8 cellular contexts compared by ENCODE assay signal in the genomic region with DNA sequence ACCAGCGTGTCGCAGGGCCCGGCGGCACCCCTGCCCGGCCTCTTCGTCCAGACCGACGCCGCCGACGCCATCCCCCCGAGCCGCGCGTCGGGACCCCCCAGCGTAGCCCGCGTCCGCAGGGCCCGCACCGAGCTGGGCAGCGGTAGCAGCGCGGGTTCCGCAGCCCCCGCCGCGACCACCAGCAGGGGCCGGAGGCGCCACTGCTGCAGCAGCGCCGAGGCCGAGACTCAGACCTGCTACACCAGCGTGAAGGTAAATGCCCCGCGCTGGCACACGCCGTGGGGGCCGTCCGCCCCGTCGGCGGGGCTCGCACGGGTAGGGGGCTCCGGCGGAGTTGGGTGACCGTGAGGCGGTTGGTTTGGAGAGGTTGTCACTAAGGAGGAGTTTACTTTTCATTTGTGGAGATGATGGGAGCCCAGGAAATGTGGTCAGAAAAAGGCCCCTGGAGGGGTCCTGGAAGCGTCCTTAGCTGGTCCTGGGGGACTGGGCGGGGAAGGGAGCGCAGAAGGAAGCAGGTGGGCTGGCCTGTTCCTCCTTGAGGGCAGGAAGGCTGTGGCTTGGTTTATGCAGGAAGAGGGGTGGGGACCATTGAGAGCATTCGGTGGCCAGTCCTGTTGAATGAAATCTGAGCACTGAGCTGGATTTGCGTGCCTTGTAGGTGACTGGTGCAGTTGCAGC. TPM values are rescaled to one million over a fixed set of nuclear protein-coding genes. Genes with fewer than 3 reads are reported as not detected.
A peak's percentile ranks its signal among the peaks of the same experiment; 100 is the strongest.
DNase-seq lines count a peak whose midpoint lies in the region; ATAC-seq, FAIRE-seq and TF ChIP-seq lines count a peak whose summit lies in the region.

No MANE protein-coding gene starts in this region.

- DNase-seq in A549 (ENCODE audit: low read depth in 1 of 2, low spot score in 1 of 2) (no peak), HPDE6-E6E7 (ENCODE audit: extremely low spot score) (peak; percentile 14), SIG-M5 treated with dmso at 0.1 percent for 504 hours (lab: John Stamatoyannopoulos, UW; ENCODE audit: unreplicated experiment) (no peak), NCI-H1694 treated with DMSO at 0.1 percent for 48 hours (lab: John Stamatoyannopoulos, UW) (no peak), mucosa of gallbladder (ENCODE audit: low spot score) (no peak)

- no peak for TF ChIP-seq EP300 in A549 (IDR thresholded peaks at IDR 0.05)

- 67% methylated on average over 17 of the region's 55 CpGs for WGBS in A549 (ENCODE audit: missing lambda C conversion rate)

- TF ChIP-seq POLR2A in A549 (IDR thresholded peaks at IDR 0.05; ENCODE audit: low read length): no peak

- ATAC-seq in A549 (peak in 1 of 2 experiments; percentile 47; a peak in 4 of 6 replicates), HG03469 (IDR thresholded peaks at IDR 0.05; ENCODE audit: unreplicated experiment) (no peak)

- H3K9me3 ChIP-seq in A549 (no peaks in the 10 kb centered on the region), mononuclear cell (ENCODE audit: low read depth, low read length) (no peaks in the 10 kb centered on the region)

- no peaks in the 10 kb centered on the region for H3K36me3 Mint-ChIP-seq in brain

- peak overlapping the region; percentile 74 to 87 (median 82) for H3K4me3 Mint-ChIP-seq in brain

- no peak for TF ChIP-seq RAD21 in A549 (conservative IDR thresholded peaks at IDR 0.05 in 1 of 2, IDR thresholded peaks at IDR 0.05 in 1 of 2)

- H3K4me1 Mint-ChIP-seq in brain: peaks cover 21% of the 10 kb centered on the region

- H3K4me3 ChIP-seq in A549 (peak overlapping the region; percentile 76), mononuclear cell (ENCODE audit: low read length) (peak overlapping the region; percentile 24)

- CTCF ChIA-PET in A549 (lab: Yijun Ruan, JAX): interaction anchor here (1.0 to 2.1 kb wide), 2 partner anchors 12 to 282 kb away, joined by 3 to 5 read pairs; no protein-coding TSS in a partner anchor

- H3K9me3 Mint-ChIP-seq in brain: peaks cover 0 to 3% (median 2%) of the 10 kb centered on the region in 5 experiments

- H3K4me2 ChIP-seq in A549: peak overlapping the region; percentile 89

- peaks cover 10% of the 10 kb centered on the region; the same call in 1 of the 3 replicates for H3K4me1 ChIP-seq in A549
- H3K4me1 ChIP-seq in mononuclear cell (ENCODE audit: insufficient read depth, low read length): peaks cover 11% of the 10 kb centered on the region

- TF ChIP-seq CTCF in A549 (IDR thresholded peaks at IDR 0.05) (no peak), brain (conservative IDR thresholded peaks at IDR 0.05) (no peak)

- peaks cover 66% of the 10 kb centered on the region for H3K27me3 ChIP-seq in mononuclear cell (ENCODE audit: insufficient read depth, low read length)

- H3K27ac ChIP-seq in A549: peak overlapping the region; percentile 89 to 96

- H3K27ac Mint-ChIP-seq in brain: no peak overlapping the region

- POLR2A ChIA-PET in A549 (lab: Yijun Ruan, JAX): interaction anchor here (1.2 kb wide), 1 partner anchor 43 kb away, joined by 4 read pairs; no protein-coding TSS in a partner anchor

- FAIRE-seq in A549 (lab: Jason Lieb, UNC): no peak

- H3K27me3 Mint-ChIP-seq in brain: peaks cover 54% of the 10 kb centered on the region

TF ChIP-seq in A549, 52 proteins besides CTCF, POLR2A, EP300 and RAD21:
- no peak for TF ChIP-seq NR3C1 (IDR thresholded peaks at IDR 0.05)
- TF ChIP-seq CHD4 (IDR thresholded peaks at IDR 0.05; ENCODE audit: borderline replicate concordance): no peak
- TF ChIP-seq HOXA7 (CRISPR knock-in tag; IDR thresholded peaks at IDR 0.05): no peak
- no peak for TF ChIP-seq TP53 (CRISPR knock-in tag; IDR thresholded peaks at IDR 0.05)
- TF ChIP-seq TFCP2L1 (CRISPR knock-in tag; IDR thresholded peaks at IDR 0.05): no peak
- TF ChIP-seq EHF (CRISPR knock-in tag; IDR thresholded peaks at IDR 0.05): no peak
- TF ChIP-seq CBX2 (IDR thresholded peaks at IDR 0.05; ENCODE audit: borderline replicate concordance, low read depth): no peak
- no peak for TF ChIP-seq JUNB (IDR thresholded peaks at IDR 0.05)
- TF ChIP-seq, protein P1, sequence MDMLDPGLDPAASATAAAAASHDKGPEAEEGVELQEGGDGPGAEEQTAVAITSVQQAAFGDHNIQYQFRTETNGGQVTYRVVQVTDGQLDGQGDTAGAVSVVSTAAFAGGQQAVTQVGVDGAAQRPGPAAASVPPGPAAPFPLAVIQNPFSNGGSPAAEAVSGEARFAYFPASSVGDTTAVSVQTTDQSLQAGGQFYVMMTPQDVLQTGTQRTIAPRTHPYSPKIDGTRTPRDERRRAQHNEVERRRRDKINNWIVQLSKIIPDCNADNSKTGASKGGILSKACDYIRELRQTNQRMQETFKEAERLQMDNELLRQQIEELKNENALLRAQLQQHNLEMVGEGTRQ (IDR thresholded peaks at IDR 0.05): no peak
- TF ChIP-seq, protein P2, sequence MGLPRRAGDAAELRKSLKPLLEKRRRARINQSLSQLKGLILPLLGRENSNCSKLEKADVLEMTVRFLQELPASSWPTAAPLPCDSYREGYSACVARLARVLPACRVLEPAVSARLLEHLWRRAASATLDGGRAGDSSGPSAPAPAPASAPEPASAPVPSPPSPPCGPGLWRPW (IDR thresholded peaks at IDR 0.05): no peak
- no peak for TF ChIP-seq GATA3 (IDR thresholded peaks at IDR 0.05; ENCODE audit: borderline replicate concordance)
- TF ChIP-seq RFX5 (IDR thresholded peaks at IDR 0.05): no peak
- TF ChIP-seq RNF2 (IDR thresholded peaks at IDR 0.05; ENCODE audit: borderline replicate concordance, low read depth): no peak
- TF ChIP-seq, protein P3, sequence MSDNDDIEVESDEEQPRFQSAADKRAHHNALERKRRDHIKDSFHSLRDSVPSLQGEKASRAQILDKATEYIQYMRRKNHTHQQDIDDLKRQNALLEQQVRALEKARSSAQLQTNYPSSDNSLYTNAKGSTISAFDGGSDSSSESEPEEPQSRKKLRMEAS (IDR thresholded peaks at IDR 0.05): no peak

RNA-seq across cellular contexts. Expression of a gene that starts 0.7 kb away (rescaled TPM):
- polyA plus RNA-seq in A549 (2011; rRNA removed) (2.0 and 2.2 TPM in 2 replicates), A549 (2017; fragmentation: RNase III; extraction: RNeasy Plus Mini Kit Qiagen cat#74134 plus additional on column Dnase treatment) (2.8 to 4.0 TPM (median 2.9 TPM) in 3 replicates), brain (ENCODE audit: insufficient read depth, low read depth, low replicate concordance) (5.9 TPM)
- polyA plus RNA-seq in A549 (2012; cell fraction: cytosol; rRNA removed): 0.62 and 0.92 TPM in 2 replicates
- polyA plus RNA-seq in A549 (2012; cell fraction: nucleus; rRNA removed): 1.7 and 2.5 TPM in 2 replicates
- polyA minus RNA-seq in A549 (2011; rRNA and poly(A)+ RNA removed): 1.9 and 2.1 TPM in 2 replicates
- total RNA-seq in mononuclear cell (0.21 TPM), mucosa of gallbladder (29.4 TPM)

Comparison
In these comparisons a context has a peak if more than half of its experiments do, and no peak if none do; other contexts are left out.
1. RNA of a gene that starts 0.7 kb away (total RNA-seq): 29.4 TPM in mucosa of gallbladder (single experiment); 0.21 TPM in mononuclear cell (single experiment); every median in the first group is over 10 times any median in the second.